20 cellular contexts compared by ENCODE assay signal in genomic region chr3:17946619-17947018, GRCh38.
"Had no signal": no experiment of that assay in that cellular context is flagged by ENCODE, and none has a peak within 500 bp of the region (broad histone marks: within the 10 kb centered on the region; RNA-seq: fewer than 3 reads in every experiment).

No MANE protein-coding gene starts in this region.

- H2AFZ ChIP-seq: hepatocyte had no signal

- H3K9me3 ChIP-seq: body of pancreas, upper lobe of left lung had no signal

- H3K4me1 ChIP-seq: body of pancreas, foreskin keratinocyte, spleen, upper lobe of left lung had no signal

- H3K79me2 ChIP-seq: hepatocyte had no signal

- H3K27ac ChIP-seq: body of pancreas, foreskin keratinocyte, hepatocyte, spleen, upper lobe of left lung, WERI-Rb-1 had no signal

- DNase-seq: activated CD4-positive, alpha-beta T cell treated with anti-CD3 and anti-CD28 coated beads, Interleukin-2, amount 50 U/mL, for 1 hour; activated CD4-positive, CD25-positive, alpha-beta regulatory T cell treated with anti-CD3 and anti-CD28 coated beads, Interleukin-2, amount 50 U/mL, for 72 hours; activated CD8-positive, alpha-beta T cell treated with anti-CD3 and anti-CD28 coated beads, Interleukin-2, amount 10 ng/mL, durations not matched to agents 7 days and 5 days; activated gamma-delta T cell; activated naive CD4-positive, alpha-beta T cell treated with anti-CD3 and anti-CD28 coated beads, Interleukin-2, amount 50 U/mL, for 16 hours; activated naive CD8-positive, alpha-beta T cell treated with anti-CD3 and anti-CD28 coated beads, Interleukin-2, amount 50 U/mL, for 24 hours; body of pancreas; dermis blood vessel endothelial cell; effector CD8-positive, alpha-beta T cell; foreskin keratinocyte; midbrain; natural killer cell; spleen; stimulated activated CD4-positive, alpha-beta T cell treated with anti-CD3 and anti-CD28 coated beads, Interleukin-4, amount 100 ng/mL, for 24 hours; stimulated activated naive CD4-positive, alpha-beta T cell treated with Interleukin-2 at 50 U/mL for 16 hours; T1000; upper lobe of left lung; WERI-Rb-1 had no signal

- H3K27me3 ChIP-seq: body of pancreas, foreskin keratinocyte, hepatocyte, spleen, upper lobe of left lung had no signal

- H3K4me2 ChIP-seq: hepatocyte had no signal

- H3K36me3 ChIP-seq: cardiac muscle cell, spleen, upper lobe of left lung, WERI-Rb-1 had no signal

- H3K4me3 ChIP-seq: body of pancreas, cardiac muscle cell, hepatocyte, spleen, upper lobe of left lung had no signal

- ATAC-seq: activated CD8-positive, alpha-beta T cell treated with anti-CD3 and anti-CD28 coated beads, Interleukin-2, amount 10 ng/mL, durations not matched to agents 7 days and 5 days; activated naive CD8-positive, alpha-beta T cell treated with anti-CD3 and anti-CD28 coated beads, Interleukin-2, amount 50 U/mL, for 24 hours; body of pancreas; foreskin keratinocyte; natural killer cell had no signal
